In the genomic region with DNA sequence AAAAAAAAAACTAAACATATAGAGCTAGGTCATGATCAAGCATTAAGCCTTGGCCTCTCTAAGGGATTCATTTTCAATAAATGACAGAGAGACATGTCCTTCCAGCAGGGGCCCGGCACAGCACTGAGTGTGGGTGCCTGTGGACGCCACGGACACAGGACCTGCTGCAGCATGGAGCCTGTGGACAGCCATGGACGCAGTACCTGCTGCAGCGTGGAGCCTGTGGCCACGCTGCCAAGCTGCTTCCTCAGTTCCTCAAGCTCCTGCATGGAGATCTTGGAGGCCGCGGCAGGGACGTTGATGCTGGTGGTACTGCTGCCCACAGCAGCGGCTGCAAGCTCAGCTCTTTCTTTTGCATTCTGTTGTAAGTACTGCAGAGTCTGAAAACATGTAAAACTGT, we compare ENCODE assay signal across 6 cellular contexts. TPM values are rescaled to one million over a fixed set of nuclear protein-coding genes. Genes with fewer than 3 reads are reported as not detected.
"Had no signal": no experiment of that assay in that cellular context is flagged by ENCODE, and none has a peak within 500 bp of the region (broad histone marks: within the 10 kb centered on the region; RNA-seq: fewer than 3 reads in every experiment).

No MANE protein-coding gene starts in this region.

- DNase-seq: H9, HCEC 1CT had no signal

- ATAC-seq: GM23338 had no signal

- H2AFZ ChIP-seq: GM23338 had no signal

- H3K4me3 ChIP-seq: GM23338 had no signal

- H3K4me2 ChIP-seq: GM23338 had no signal

RNA-seq across cellular contexts. Expression of a gene that starts 37.5 kb away (rescaled TPM):
- total RNA-seq: HT-29 had no signal
- polyA plus RNA-seq: IgD-negative memory B cell had no signal

RNA-seq across cellular contexts. Expression of a gene that starts 47.9 kb away (rescaled TPM):
- total RNA-seq: GM23338, H1 had no signal
- polyA plus RNA-seq: IgD-negative memory B cell had no signal
